Comparison of ENCODE assay signal across 21 cellular contexts in the genomic region with DNA sequence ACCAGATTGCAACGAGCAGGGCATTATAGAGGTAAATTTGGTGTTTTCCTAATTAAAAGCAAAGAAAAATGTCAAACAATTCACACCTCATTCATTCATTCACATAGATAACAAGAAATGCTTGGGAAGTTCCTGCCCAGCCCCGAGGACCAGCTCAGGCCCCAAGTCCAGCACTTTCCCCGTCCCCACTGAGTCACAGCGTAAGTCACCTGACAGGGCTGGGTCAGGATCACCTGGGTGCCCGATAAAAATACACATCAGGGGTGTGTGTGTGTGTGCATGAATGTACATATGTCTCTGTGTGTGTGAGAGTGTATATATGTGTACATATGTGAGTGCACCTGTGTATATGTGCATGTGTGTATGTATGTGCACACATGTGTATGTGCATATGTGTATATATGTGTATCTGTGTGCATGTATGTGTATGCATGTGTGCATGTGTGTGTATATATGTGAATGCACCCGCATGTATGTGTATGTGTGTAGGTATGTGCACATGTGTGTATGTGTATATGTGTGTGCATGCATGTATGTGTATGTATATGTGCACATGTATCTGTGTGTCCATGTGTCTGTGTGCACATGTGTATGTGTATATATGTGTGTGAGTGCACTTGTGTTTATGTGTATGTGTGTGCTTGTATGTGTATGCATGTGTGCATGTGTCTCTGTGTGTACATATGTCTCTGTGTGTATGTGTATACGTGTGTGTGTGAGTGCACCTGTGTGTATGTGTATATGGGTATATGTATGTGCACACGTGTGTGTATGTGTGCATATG. TPM values are rescaled to one million over a fixed set of nuclear protein-coding genes. Genes with fewer than 3 reads are reported as not detected.
DNase-seq lines count a peak whose midpoint lies in the region; ATAC-seq, FAIRE-seq and TF ChIP-seq lines count a peak whose summit lies in the region.
"Had no signal": no experiment of that assay in that cellular context is flagged by ENCODE, and none has a peak within 500 bp of the region (broad histone marks: within the 10 kb centered on the region; RNA-seq: fewer than 3 reads in every experiment).

No MANE protein-coding gene starts in this region.

- H2AFZ ChIP-seq in astrocyte (ENCODE audit: low read depth, low read length): no peak overlapping the region

- no peak overlapping the region for H3K4me2 ChIP-seq in astrocyte (ENCODE audit: low read length)
- H3K4me2 ChIP-seq: SK-N-SH had no signal

- TF ChIP-seq POLR2A in breast epithelium (IDR thresholded peaks at IDR 0.05): no peak

- no peaks in the 10 kb centered on the region for H3K27me3 Mint-ChIP-seq in MCF 10A (ENCODE audit: insufficient read depth, unreplicated experiment)
- H3K27me3 Mint-ChIP-seq in astrocyte (ENCODE audit: low read depth, unreplicated experiment): peaks cover 40% of the 10 kb centered on the region

- no peak overlapping the region for H3K27ac Mint-ChIP-seq in MCF 10A (ENCODE audit: low read depth, unreplicated experiment)
- peak overlapping the region; percentile 34 for H3K27ac Mint-ChIP-seq in astrocyte (ENCODE audit: unreplicated experiment)

- no peaks in the 10 kb centered on the region for H4K20me1 ChIP-seq in astrocyte (ENCODE audit: insufficient read depth, low read length)

- no peak for TF ChIP-seq CTCF in MCF 10A (IDR thresholded peaks at IDR 0.05; ENCODE audit: unreplicated experiment)
- no peak for TF ChIP-seq CTCF in breast epithelium (IDR thresholded peaks at IDR 0.05)
- TF ChIP-seq CTCF in astrocyte (IDR thresholded peaks at IDR 0.05; ENCODE audit: insufficient read depth, low read depth, low read length): no peak

- no TSS peak for BruUV-seq in MCF 10A (replicated peaks; lab: Mats Ljungman, UMichigan)

- H3K4me3 Mint-ChIP-seq in MCF 10A (ENCODE audit: unreplicated experiment): no peak overlapping the region
- no peak overlapping the region for H3K4me3 Mint-ChIP-seq in astrocyte (ENCODE audit: unreplicated experiment)

- H3K9me3 ChIP-seq in breast epithelium: no peaks in the 10 kb centered on the region
- no peaks in the 10 kb centered on the region for H3K9me3 ChIP-seq in astrocyte (ENCODE audit: insufficient read depth, low read depth, low read length)
- H3K9me3 ChIP-seq: SK-N-SH had no signal

- H3K79me2 ChIP-seq in astrocyte (ENCODE audit: insufficient read depth, low read length): no peaks in the 10 kb centered on the region

- H3K4me1 Mint-ChIP-seq in MCF 10A (ENCODE audit: insufficient read depth, unreplicated experiment) (peaks cover 27% of the 10 kb centered on the region), astrocyte (ENCODE audit: low read depth, unreplicated experiment) (peaks cover 4% of the 10 kb centered on the region)

- H3K9ac ChIP-seq in astrocyte (ENCODE audit: low read length): no peak overlapping the region
- H3K9ac ChIP-seq: SK-N-SH had no signal

- peaks cover 0 to 4% of the 10 kb centered on the region in 2 donors for H3K27me3 ChIP-seq in breast epithelium
- peaks cover 4% of the 10 kb centered on the region for H3K27me3 ChIP-seq in astrocyte (ENCODE audit: insufficient read depth, low read length)

- ATAC-seq in esophagus mucosa: peak; percentile 34
- no peak for ATAC-seq in HG03159 (IDR thresholded peaks at IDR 0.05; ENCODE audit: unreplicated experiment)
- ATAC-seq in GM18907 (IDR thresholded peaks at IDR 0.05; ENCODE audit: unreplicated experiment): no peak
- no peak for ATAC-seq in GM19395 (IDR thresholded peaks at IDR 0.05; ENCODE audit: unreplicated experiment)

- no peaks in the 10 kb centered on the region for H3K36me3 ChIP-seq in breast epithelium
- H3K36me3 ChIP-seq in astrocyte (ENCODE audit: insufficient read depth, low read length): no peaks in the 10 kb centered on the region

- FAIRE-seq in astrocyte (lab: Jason Lieb, UNC): no peak
- FAIRE-seq in urothelium cell line (lab: Jason Lieb, UNC): peak; percentile 27
- FAIRE-seq: RCC 7860 had no signal

- H3K36me3 Mint-ChIP-seq in MCF 10A (ENCODE audit: insufficient read depth, unreplicated experiment) (no peaks in the 10 kb centered on the region), astrocyte (ENCODE audit: low read depth, unreplicated experiment) (no peaks in the 10 kb centered on the region)

- intact Hi-C loops in MCF 10A (cut with micrococcal nuclease) (loop anchor here (10.0 kb wide), 1 partner anchor 376 kb away; no protein-coding TSS in a partner anchor), breast epithelium (cut with DNase I; ENCODE audit: low total_unique reads) (no loop called here)

- H3K9me3 Mint-ChIP-seq in MCF 10A (ENCODE audit: unreplicated experiment) (no peaks in the 10 kb centered on the region), astrocyte (ENCODE audit: unreplicated experiment) (no peaks in the 10 kb centered on the region)

- H3K27ac ChIP-seq in breast epithelium (no peak overlapping the region), astrocyte (ENCODE audit: low read depth, low read length) (no peak overlapping the region)

- no peaks in the 10 kb centered on the region for H3K4me1 ChIP-seq in breast epithelium
- H3K4me1 ChIP-seq in astrocyte (ENCODE audit: insufficient read depth, low read length): peaks cover 14% of the 10 kb centered on the region

- peak; percentile 29 for DNase-seq in MCF 10A (ENCODE audit: unreplicated experiment)
- DNase-seq in breast epithelium (ENCODE audit: low spot score in 2 of 2): no peak
- DNase-seq in astrocyte (ENCODE audit: low read depth): no peak
- no peak for DNase-seq in urothelium cell line (ENCODE audit: low spot score)
- DNase-seq: 8988T; COR-L47; DMS 273 treated with DMSO at 0.1 percent for 48 hours; DND-41; NCI-H1092 treated with DMSO at 0.1 percent for 48 hours; NCI-H1694 treated with DMSO at 0.1 percent for 48 hours; NCI-H510A; NCI-H748 treated with DMSO at 0.1 percent for 48 hours; NK-92 treated with Interleukin-12 subunit alpha and Interleukin-12 subunit beta, amount 100 ng/mL, for 24 hours; SHP77; SK-N-SH had no signal

- POLR2A ChIA-PET in MCF 10A (lab: Yijun Ruan, JAX): interaction anchor here (0.8 to 2.6 kb wide), 5 partner anchors 8 to 41 kb away, joined by 3 to 8 read pairs (median 3); no protein-coding TSS in a partner anchor

- H3K4me3 ChIP-seq in breast epithelium (no peak overlapping the region), astrocyte (ENCODE audit: insufficient read depth, low read depth, low read length) (no peak overlapping the region)

- CTCF ChIA-PET in MCF 10A (lab: Yijun Ruan, JAX): interaction anchor here (0.6 to 6.9 kb wide), 6 partner anchors 11 to 376 kb away, joined by 3 to 185 read pairs (median 4); partner anchors contain the start of gene SH3TC1

RNA-seq across cellular contexts. Expression of gene SH3TC1, which starts 18.6 kb away (rescaled TPM):
- total RNA-seq in MCF 10A (2022) (20.4 and 28.8 TPM in 2 replicates), breast epithelium (10 to 100 TPM; 16.4 to 28.8 (median 17.3) TPM), astrocyte (1.2 and 1.8 TPM in 2 replicates), esophagus mucosa (52.9 TPM)
- total RNA-seq: G401 had no signal

RNA-seq across cellular contexts. Expression of gene ABLIM2, which starts 21.9 kb away (rescaled TPM):
- total RNA-seq in MCF 10A (2022): 5.3 and 5.4 TPM in 2 replicates
- total RNA-seq in breast epithelium: 10 to 100 TPM in 1 of 3 donors, 1 to 10 TPM in 2; 4.8 to 11.5 (median 8.2) TPM
- 0.36 and 0.50 TPM in 2 replicates for total RNA-seq in astrocyte
- 20.1 TPM for total RNA-seq in esophagus mucosa
